Comparison of ENCODE assay signal across 18 cellular contexts in genomic region chr5:95759005-95759404, GRCh38. TPM values are rescaled to one million over a fixed set of nuclear protein-coding genes. Genes with fewer than 3 reads are reported as not detected.
A peak's percentile ranks its signal among the peaks of the same experiment; 100 is the strongest.
DNase-seq lines count a peak whose midpoint lies in the region; ATAC-seq, FAIRE-seq and TF ChIP-seq lines count a peak whose summit lies in the region.
"Had no signal": no experiment of that assay in that cellular context is flagged by ENCODE, and none has a peak within 500 bp of the region (broad histone marks: within the 10 kb centered on the region; RNA-seq: fewer than 3 reads in every experiment).

No MANE protein-coding gene starts in this region.

- H3K27ac Mint-ChIP-seq in T-helper 17 cell: no peak overlapping the region
- no peak overlapping the region for H3K27ac Mint-ChIP-seq in activated CD8-positive, alpha-beta memory T cell treated with anti-CD3 and anti-CD28 coated beads, Interleukin-2, amount 10 ng/mL, durations not matched to agents 7 days and 5 days
- H3K27ac Mint-ChIP-seq: activated naive CD8-positive, alpha-beta T cell treated with anti-CD3 and anti-CD28 coated beads for 36 hours; stimulated activated effector memory CD8-positive, alpha-beta T cell treated with anti-CD3 and anti-CD28 coated beads, Interleukin-12 subunit alpha, Interleukin-12 subunit beta, amount 100 ng/mL, for 72 hours had no signal

- H3K4me1 ChIP-seq in DND-41 (ENCODE audit: insufficient read depth, low read length) (peaks cover 38% of the 10 kb centered on the region), HepG2 (ENCODE audit: insufficient read depth, low read length) (peaks cover 43% of the 10 kb centered on the region), skeletal muscle satellite cell (ENCODE audit: control insufficient read depth, insufficient read depth, low read length) (peaks cover 44% of the 10 kb centered on the region)
- H3K4me1 ChIP-seq: colonic mucosa had no signal

- H3K9me3 ChIP-seq in DND-41 (ENCODE audit: insufficient read depth, low read length, severe bottlenecking) (no peaks in the 10 kb centered on the region), SK-N-MC (ENCODE audit: low read depth, low read length) (no peaks in the 10 kb centered on the region), HepG2 (ENCODE audit: low read length) (no peaks in the 10 kb centered on the region), skeletal muscle satellite cell (replicated peaks; ENCODE audit: low read length) (no peaks in the 10 kb centered on the region), T-helper 17 cell (ENCODE audit: control insufficient read depth, low read length, poor library complexity, severe bottlenecking) (no peaks in the 10 kb centered on the region)
- H3K9me3 ChIP-seq: colonic mucosa, esophagus muscularis mucosa had no signal

- intact Hi-C loops in HepG2 (cut with micrococcal nuclease; ENCODE audit: unreplicated experiment): loop anchor here (1.0 kb wide), 1 partner anchor 28 kb away; the partner anchor contains the start of gene RHOBTB3

- H3K4me3 Mint-ChIP-seq in T-helper 17 cell: no peak overlapping the region
- no peak overlapping the region for H3K4me3 Mint-ChIP-seq in activated CD8-positive, alpha-beta memory T cell treated with anti-CD3 and anti-CD28 coated beads, Interleukin-2, amount 10 ng/mL, durations not matched to agents 7 days and 5 days
- H3K4me3 Mint-ChIP-seq: activated naive CD8-positive, alpha-beta T cell treated with anti-CD3 and anti-CD28 coated beads for 36 hours; stimulated activated effector memory CD8-positive, alpha-beta T cell treated with anti-CD3 and anti-CD28 coated beads, Interleukin-12 subunit alpha, Interleukin-12 subunit beta, amount 100 ng/mL, for 72 hours had no signal

- H3K27me3 Mint-ChIP-seq in T-helper 17 cell: peaks cover 5% of the 10 kb centered on the region
- H3K27me3 Mint-ChIP-seq in activated CD8-positive, alpha-beta memory T cell treated with anti-CD3 and anti-CD28 coated beads, Interleukin-2, amount 10 ng/mL, durations not matched to agents 7 days and 5 days: no peaks in the 10 kb centered on the region
- H3K27me3 Mint-ChIP-seq: activated naive CD8-positive, alpha-beta T cell treated with anti-CD3 and anti-CD28 coated beads for 36 hours had no signal

- H3K79me2 ChIP-seq in DND-41 (ENCODE audit: insufficient read depth, low read length): no peaks in the 10 kb centered on the region
- no peaks in the 10 kb centered on the region for H3K79me2 ChIP-seq in HepG2 (ENCODE audit: insufficient read depth, low read length)

- CTCF ChIA-PET in HepG2 (lab: Yijun Ruan, JAX; ENCODE audit: low intra/inter-chr PET ratio, low total read pairs): no interaction called here
- CTCF ChIA-PET in activated CD8-positive, alpha-beta memory T cell treated with anti-CD3 and anti-CD28 coated beads, Interleukin-2, amount 10 ng/mL, durations not matched to agents 7 days and 5 days (lab: Charles Lee): interaction anchor here (1.4 to 1.6 kb wide), 2 partner anchors 22 to 112 kb away, joined by 4 read pairs; partner anchors contain the start of gene RFESD

- H3K4me2 ChIP-seq in DND-41 (ENCODE audit: insufficient read depth, low read length): no peak overlapping the region
- peak overlapping the region; percentile 68 for H3K4me2 ChIP-seq in HepG2 (ENCODE audit: low read depth, low read length)
- no peak overlapping the region for H3K4me2 ChIP-seq in skeletal muscle satellite cell (ENCODE audit: low read length)

- no peak for TF ChIP-seq RAD21 in HepG2 (CRISPR knock-in tag; IDR thresholded peaks at IDR 0.05)

- POLR2A ChIA-PET in HepG2 (lab: Yijun Ruan, JAX): interaction anchor here (1.2 to 2.0 kb wide), 9 partner anchors 8 to 112 kb away, joined by 3 to 18 read pairs (median 5); partner anchors contain the start of genes RFESD and RHOBTB3

- ATAC-seq in DND-41 (ENCODE audit: insufficient read depth, low read depth): no peak
- ATAC-seq in HepG2: peak; percentile 91
- ATAC-seq in T-helper 17 cell: no peak
- ATAC-seq in activated CD8-positive, alpha-beta memory T cell treated with anti-CD3 and anti-CD28 coated beads, Interleukin-2, amount 10 ng/mL, durations not matched to agents 7 days and 5 days: no peak
- ATAC-seq in GM18498 (IDR thresholded peaks at IDR 0.05; ENCODE audit: unreplicated experiment): no peak
- ATAC-seq: stimulated activated effector memory CD8-positive, alpha-beta T cell treated with anti-CD3 and anti-CD28 coated beads, Interleukin-12 subunit alpha, Interleukin-12 subunit beta, amount 100 ng/mL, for 72 hours had no signal

- no peak for TF ChIP-seq POLR2A in HepG2 (IDR thresholded peaks at IDR 0.05; ENCODE audit: insufficient read depth in 1 of 2, low read depth in 2 of 2, low read length in 2 of 2)

- H3K4me1 Mint-ChIP-seq in T-helper 17 cell: peaks cover 18% of the 10 kb centered on the region
- H3K4me1 Mint-ChIP-seq in activated CD8-positive, alpha-beta memory T cell treated with anti-CD3 and anti-CD28 coated beads, Interleukin-2, amount 10 ng/mL, durations not matched to agents 7 days and 5 days: peaks cover 30% of the 10 kb centered on the region

- no peak overlapping the region for H3K9ac ChIP-seq in DND-41 (ENCODE audit: low read depth, low read length)
- H3K9ac ChIP-seq in SK-N-MC (ENCODE audit: insufficient read length): no peak overlapping the region
- H3K9ac ChIP-seq in HepG2 (ENCODE audit: insufficient read depth, low read depth, low read length): peak overlapping the region; percentile 46
- peak overlapping the region; percentile 61 for H3K9ac ChIP-seq in skeletal muscle satellite cell (ENCODE audit: low read depth, low read length)

- H3K36me3 ChIP-seq in DND-41 (ENCODE audit: insufficient read depth, low read length): no peaks in the 10 kb centered on the region; the same call in 1 of the 2 replicates
- H3K36me3 ChIP-seq in SK-N-MC (ENCODE audit: insufficient read depth, low read length): peaks cover 68% of the 10 kb centered on the region
- H3K36me3 ChIP-seq in HepG2 (replicated peaks in 1 of 2; ENCODE audit: control insufficient read depth in 1 of 2, insufficient read depth in 2 of 2, low read length in 2 of 2): peaks cover 0 to 11% of the 10 kb centered on the region in 2 experiments; a peak in 2 of 5 replicates
- H3K36me3 ChIP-seq in skeletal muscle satellite cell (ENCODE audit: insufficient read depth, low read length): peaks cover 43% of the 10 kb centered on the region
- H3K36me3 ChIP-seq: colonic mucosa had no signal

- TF ChIP-seq CTCF in DND-41 (IDR thresholded peaks at IDR 0.05; ENCODE audit: borderline replicate concordance, extremely low read depth, low read length, poor library complexity, severe bottlenecking) (no peak), HepG2 (CRISPR knock-in tag; IDR thresholded peaks at IDR 0.05) (no peak)

- no peak overlapping the region for H2AFZ ChIP-seq in DND-41 (ENCODE audit: low read depth, low read length)
- H2AFZ ChIP-seq in HepG2 (ENCODE audit: low read length): no peak overlapping the region

- TF ChIP-seq EP300 in HepG2 (IDR thresholded peaks at IDR 0.05; ENCODE audit: low read depth in 2 of 2, low read length in 2 of 2) (no peak), HepG2 (CRISPR knock-in tag; IDR thresholded peaks at IDR 0.05; ENCODE audit: borderline replicate concordance) (no peak)

- H4K20me1 ChIP-seq in DND-41 (ENCODE audit: insufficient read depth, low read length) (no peaks in the 10 kb centered on the region), HepG2 (ENCODE audit: insufficient read depth, low read length) (no peaks in the 10 kb centered on the region)

- peak; percentile 67 for FAIRE-seq in HepG2 (lab: Jason Lieb, UNC)
- FAIRE-seq: GM18507 had no signal

- H3K4me3 ChIP-seq in DND-41 (ENCODE audit: low read depth in 1 of 2, low read length in 2 of 2) (no peak overlapping the region), SK-N-MC (no peak overlapping the region), HepG2 (replicated peaks in 1 of 3; ENCODE audit: insufficient read depth in 1 of 3, low read depth in 2 of 3, low read length in 3 of 3) (peak overlapping the region; percentile 1 to 66 (median 52); a peak in 5 of 6 replicates), skeletal muscle satellite cell (ENCODE audit: low read length) (no peak overlapping the region)
- H3K4me3 ChIP-seq: colonic mucosa, esophagus muscularis mucosa had no signal

- H3K27ac ChIP-seq in DND-41 (ENCODE audit: low read length) (peak overlapping the region; percentile 46), SK-N-MC (peak overlapping the region; percentile 87), HepG2 (ENCODE audit: extremely low read length, insufficient read depth, low read length) (peak overlapping the region; percentile 67)

- BruUV-seq in HepG2 (replicated peaks; lab: Mats Ljungman, UMichigan): no TSS peak

- H3K9me3 Mint-ChIP-seq in activated CD8-positive, alpha-beta memory T cell treated with anti-CD3 and anti-CD28 coated beads, Interleukin-2, amount 10 ng/mL, durations not matched to agents 7 days and 5 days (ENCODE audit: low read depth): no peaks in the 10 kb centered on the region
- H3K9me3 Mint-ChIP-seq: activated naive CD8-positive, alpha-beta T cell treated with anti-CD3 and anti-CD28 coated beads for 36 hours; stimulated activated effector memory CD8-positive, alpha-beta T cell treated with anti-CD3 and anti-CD28 coated beads, Interleukin-12 subunit alpha, Interleukin-12 subunit beta, amount 100 ng/mL, for 72 hours had no signal

- peaks cover 5% of the 10 kb centered on the region for H3K36me3 Mint-ChIP-seq in T-helper 17 cell (ENCODE audit: low read depth)
- no peaks in the 10 kb centered on the region for H3K36me3 Mint-ChIP-seq in activated CD8-positive, alpha-beta memory T cell treated with anti-CD3 and anti-CD28 coated beads, Interleukin-2, amount 10 ng/mL, durations not matched to agents 7 days and 5 days
- H3K36me3 Mint-ChIP-seq: activated naive CD8-positive, alpha-beta T cell treated with anti-CD3 and anti-CD28 coated beads for 36 hours; stimulated activated effector memory CD8-positive, alpha-beta T cell treated with anti-CD3 and anti-CD28 coated beads, Interleukin-12 subunit alpha, Interleukin-12 subunit beta, amount 100 ng/mL, for 72 hours had no signal

- 18% methylated on average over 9 of the region's 10 CpGs for WGBS in HepG2 (ENCODE audit: low lambda C conversion rate)

- DNase-seq in DND-41: no peak
- DNase-seq in SK-N-MC (ENCODE audit: low read depth, low spot score): no peak
- peak; percentile 77 for DNase-seq in HepG2 (ENCODE audit: low spot score)
- DNase-seq in T-helper 17 cell: no peak
- no peak for DNase-seq in ecto neural progenitor cell (ENCODE audit: low spot score)
- DNase-seq in activated CD8-positive, alpha-beta memory T cell treated with anti-CD3 and anti-CD28 coated beads, Interleukin-2, amount 10 ng/mL, durations not matched to agents 7 days and 5 days: no peak
- DNase-seq: activated naive CD8-positive, alpha-beta T cell treated with anti-CD3 and anti-CD28 coated beads for 36 hours; H7; mesendoderm; NCI-H187 treated with DMSO at 0.1 percent for 48 hours; SIG-M5; stimulated activated CD4-positive, alpha-beta T cell treated with anti-CD3 and anti-CD28 coated beads, Interleukin-4, amount 100 ng/mL, for 1 hour had no signal

- in situ Hi-C loops in HepG2 (cut with HindIII; ENCODE audit: extremely low pct_ligation_motif_present, low pct_unique_long_range_greater_than_20kb): no loop called here

- H3K27me3 ChIP-seq in DND-41 (ENCODE audit: insufficient read depth, low read length, poor library complexity) (no peaks in the 10 kb centered on the region), HepG2 (ENCODE audit: control insufficient read depth in 1 of 2, insufficient read depth in 2 of 2, low read length in 2 of 2) (no peaks in the 10 kb centered on the region), skeletal muscle satellite cell (ENCODE audit: control insufficient read depth, insufficient read depth, low read length) (no peaks in the 10 kb centered on the region)
- H3K27me3 ChIP-seq: colonic mucosa, esophagus muscularis mucosa had no signal

RNA-seq across cellular contexts. Expression of gene RHOBTB3, which starts 27.9 kb away (rescaled TPM):
- 35.4 and 39.6 TPM in 2 replicates for total RNA-seq in HepG2 (2016; rRNA removed; fragmentation: Illumina TruSeq; extraction: Trizol)
- 65.4 and 73.3 TPM in 2 replicates for total RNA-seq in HepG2 (2016; cell fraction: cytosol; rRNA removed; fragmentation: Illumina TruSeq; extraction: Trizol; ENCODE audit: low read depth)
- 34.8 and 35.7 TPM in 2 replicates for total RNA-seq in HepG2 (2016; cell fraction: insoluble cytoplasmic fraction; rRNA removed; fragmentation: Illumina TruSeq; extraction: Trizol)
- total RNA-seq in HepG2 (2016; cell fraction: membrane; rRNA removed; fragmentation: Illumina TruSeq; extraction: Trizol): 29.2 and 34.2 TPM in 2 replicates
- 34.5 and 45.0 TPM in 2 replicates for total RNA-seq in HepG2 (2016; cell fraction: nucleus; rRNA removed; fragmentation: Illumina TruSeq; extraction: Trizol)
- 27.8 and 31.6 TPM in 2 replicates for polyA plus RNA-seq in HepG2 (2011; rRNA removed)
- polyA plus RNA-seq in HepG2 (2011; cell fraction: cytosol; rRNA removed): 33.5 and 37.5 TPM in 2 replicates
- 28.1 and 35.6 TPM in 2 replicates for polyA plus RNA-seq in HepG2 (2011; cell fraction: nucleus; rRNA removed)
- 16.2 and 20.3 TPM in 2 replicates for polyA plus RNA-seq in HepG2 (2012)
- polyA plus RNA-seq in HepG2 (2016; cell fraction: cytosol; fragmentation: Illumina TruSeq; extraction: Trizol; ENCODE audit: low read depth): 4.4 and 6.7 TPM in 2 replicates
- 31.3 and 33.4 TPM in 2 replicates for polyA plus RNA-seq in HepG2 (2016; cell fraction: insoluble cytoplasmic fraction; fragmentation: Illumina TruSeq; extraction: Trizol; ENCODE audit: low read depth)
- polyA plus RNA-seq in HepG2 (2016; cell fraction: membrane; fragmentation: Illumina TruSeq; extraction: Trizol; ENCODE audit: low read depth): 11.0 and 11.2 TPM in 2 replicates
- 31.1 and 35.1 TPM in 2 replicates for polyA plus RNA-seq in HepG2 (2016; cell fraction: nucleus; fragmentation: Illumina TruSeq; extraction: Trizol; ENCODE audit: insufficient read depth, low read depth)
- polyA minus RNA-seq in HepG2 (2011; rRNA and poly(A)+ RNA removed; ENCODE audit: low replicate concordance): 153 and 617 TPM in 2 replicates
- 64.8 and 73.2 TPM in 2 replicates for polyA minus RNA-seq in HepG2 (2011; cell fraction: cytosol; rRNA and poly(A)+ RNA removed)
- 85.0 and 93.4 TPM in 2 replicates for polyA minus RNA-seq in HepG2 (2011; cell fraction: nucleus; rRNA and poly(A)+ RNA removed)
- total RNA-seq in skeletal muscle satellite cell (2012; rRNA removed): 74.3 and 75.4 TPM in 2 replicates
- total RNA-seq in T-helper 17 cell: 1 to 10 TPM in 1 of 2 donors, under 1 TPM in 1; 0.92 to 2.5 TPM
- total RNA-seq in activated CD8-positive, alpha-beta memory T cell treated with anti-CD3 and anti-CD28 coated beads, Interleukin-2, amount 10 ng/mL, durations not matched to agents 7 days and 5 days: under 1 TPM; 0.35 to 0.55 TPM

Comparison
In these comparisons a context has a peak if more than half of its experiments do, and no peak if none do; other contexts are left out.
1. H3K4me3 ChIP-seq: peak in HepG2 (3 of 3); none in DND-41 (0 of 2), SK-N-MC (single experiment) and skeletal muscle satellite cell (single experiment).
2. H3K9ac ChIP-seq: peak in HepG2 (single experiment) and skeletal muscle satellite cell (single experiment); none in DND-41 (single experiment) and SK-N-MC (single experiment).
3. RNA of gene RHOBTB3, which starts 27.9 kb away (total RNA-seq): 29.2 to 73.3 TPM in HepG2; 0.92 to 2.5 TPM in T-helper 17 cell and 0.35 to 0.55 TPM in activated CD8-positive, alpha-beta memory T cell treated with anti-CD3 and anti-CD28 coated beads, Interleukin-2, amount 10 ng/mL, durations not matched to agents 7 days and 5 days; every median in the first group is over 4 times any median in the second.
4. Peak in every context shown above with its lines, with median percentiles within 50 percentile points of each other: H3K27ac ChIP-seq.